In the genomic region with DNA sequence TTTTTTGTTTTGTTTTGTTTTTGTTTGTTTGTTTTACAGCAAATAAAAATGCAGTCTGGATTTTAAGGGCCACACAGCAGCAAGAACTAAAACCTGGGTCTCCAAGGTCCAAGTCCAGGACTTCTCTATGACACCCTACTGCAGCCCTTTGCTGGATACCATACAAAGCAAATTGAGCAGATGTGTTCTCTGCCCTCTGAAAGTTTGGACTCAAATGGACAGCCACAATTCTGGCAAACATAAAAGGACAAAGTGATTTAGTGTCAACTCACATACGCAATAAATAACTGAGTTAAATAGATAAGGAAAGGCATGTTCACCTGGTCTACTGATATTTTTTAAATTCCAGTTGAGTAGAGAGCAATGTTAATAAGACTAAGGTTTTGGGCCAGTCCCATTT, we compare ENCODE assay signal across 22 cellular contexts.
"Had no signal": no experiment of that assay in that cellular context is flagged by ENCODE, and none has a peak within 500 bp of the region (broad histone marks: within the 10 kb centered on the region; RNA-seq: fewer than 3 reads in every experiment).

No MANE protein-coding gene starts in this region.

- H3K9ac ChIP-seq: KMS-11, SK-N-SH had no signal

- H3K9me3 ChIP-seq: SK-N-SH had no signal

- FAIRE-seq: K562 had no signal

- ATAC-seq: K562, Panc1, PC-3 had no signal

- H3K4me3 ChIP-seq: K562 had no signal

- H3K4me2 ChIP-seq: KMS-11, SK-N-SH had no signal

- H3K27ac ChIP-seq: KMS-11, RWPE1 had no signal

- DNase-seq: IMR-90, Kasumi-1, MM.1S, NCI-H1092 treated with DMSO at 0.1 percent for 48 hours, NCI-H1436, NCI-H187, NCI-H2029, NCI-H2081 treated with DMSO at 0.1 percent for 48 hours, NCI-H2171, NCI-H226, NCI-H446, NCI-H510A, NCI-H524 treated with DMSO at 0.1 percent for 48 hours, NCI-H69, NCI-H774, PC-3, SHP77, SK-N-SH had no signal
